Comparison of ENCODE assay signal across 2 cellular contexts in the genomic region with DNA sequence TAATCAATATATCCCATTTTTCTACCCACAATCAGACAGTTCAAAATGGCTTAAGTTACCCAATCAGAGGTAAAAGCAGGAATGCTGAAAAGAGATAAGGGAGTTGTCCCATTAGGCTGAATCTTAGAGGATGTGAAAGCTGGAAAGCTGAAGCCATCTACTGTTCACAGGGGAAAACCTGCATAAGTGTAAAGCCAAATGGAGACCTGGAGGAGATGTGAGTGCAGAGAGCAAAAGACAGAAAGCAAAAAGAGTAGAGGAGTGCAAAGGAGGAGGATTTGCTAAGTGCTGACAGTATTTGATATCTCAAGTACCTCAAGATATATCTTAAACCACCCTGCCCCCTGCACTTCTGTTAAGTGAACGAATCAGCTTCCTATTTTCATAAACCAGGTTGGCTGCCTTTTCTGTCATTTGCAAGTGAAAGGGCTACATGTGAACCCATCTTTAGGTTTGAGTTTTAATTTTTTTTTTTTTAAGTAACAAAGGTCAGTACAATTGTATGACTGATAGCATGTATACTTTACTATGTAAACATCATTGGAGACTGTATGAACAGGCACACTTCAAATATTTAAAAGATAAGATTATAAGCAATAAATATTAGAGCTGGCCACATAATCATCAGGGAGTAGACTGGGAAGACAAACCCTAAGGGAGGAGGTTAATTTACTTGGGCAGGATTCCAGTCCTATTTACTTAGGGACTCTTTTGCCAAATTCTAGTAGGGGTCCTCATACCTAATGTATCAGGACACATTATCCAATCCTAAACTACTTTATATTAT.
TF ChIP-seq lines count a peak whose summit lies in the region.

No MANE protein-coding gene starts in this region.

TF ChIP-seq in HCT116, 20 proteins besides CTCF, POLR2A, EP300 and RAD21:
- TF ChIP-seq, protein P1, sequence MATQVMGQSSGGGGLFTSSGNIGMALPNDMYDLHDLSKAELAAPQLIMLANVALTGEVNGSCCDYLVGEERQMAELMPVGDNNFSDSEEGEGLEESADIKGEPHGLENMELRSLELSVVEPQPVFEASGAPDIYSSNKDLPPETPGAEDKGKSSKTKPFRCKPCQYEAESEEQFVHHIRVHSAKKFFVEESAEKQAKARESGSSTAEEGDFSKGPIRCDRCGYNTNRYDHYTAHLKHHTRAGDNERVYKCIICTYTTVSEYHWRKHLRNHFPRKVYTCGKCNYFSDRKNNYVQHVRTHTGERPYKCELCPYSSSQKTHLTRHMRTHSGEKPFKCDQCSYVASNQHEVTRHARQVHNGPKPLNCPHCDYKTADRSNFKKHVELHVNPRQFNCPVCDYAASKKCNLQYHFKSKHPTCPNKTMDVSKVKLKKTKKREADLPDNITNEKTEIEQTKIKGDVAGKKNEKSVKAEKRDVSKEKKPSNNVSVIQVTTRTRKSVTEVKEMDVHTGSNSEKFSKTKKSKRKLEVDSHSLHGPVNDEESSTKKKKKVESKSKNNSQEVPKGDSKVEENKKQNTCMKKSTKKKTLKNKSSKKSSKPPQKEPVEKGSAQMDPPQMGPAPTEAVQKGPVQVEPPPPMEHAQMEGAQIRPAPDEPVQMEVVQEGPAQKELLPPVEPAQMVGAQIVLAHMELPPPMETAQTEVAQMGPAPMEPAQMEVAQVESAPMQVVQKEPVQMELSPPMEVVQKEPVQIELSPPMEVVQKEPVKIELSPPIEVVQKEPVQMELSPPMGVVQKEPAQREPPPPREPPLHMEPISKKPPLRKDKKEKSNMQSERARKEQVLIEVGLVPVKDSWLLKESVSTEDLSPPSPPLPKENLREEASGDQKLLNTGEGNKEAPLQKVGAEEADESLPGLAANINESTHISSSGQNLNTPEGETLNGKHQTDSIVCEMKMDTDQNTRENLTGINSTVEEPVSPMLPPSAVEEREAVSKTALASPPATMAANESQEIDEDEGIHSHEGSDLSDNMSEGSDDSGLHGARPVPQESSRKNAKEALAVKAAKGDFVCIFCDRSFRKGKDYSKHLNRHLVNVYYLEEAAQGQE (IDR thresholded peaks at IDR 0.05; ENCODE audit: low read depth): no peak
- TF ChIP-seq ATF3 (IDR thresholded peaks at IDR 0.05) (no peak), EGR1 (IDR thresholded peaks at IDR 0.05; ENCODE audit: low read depth) (no peak), TCF7L2 (IDR thresholded peaks at IDR 0.05; ENCODE audit: borderline replicate concordance, extremely low read depth, insufficient read depth, insufficient read length) (no peak)
- TF ChIP-seq, protein P2, sequence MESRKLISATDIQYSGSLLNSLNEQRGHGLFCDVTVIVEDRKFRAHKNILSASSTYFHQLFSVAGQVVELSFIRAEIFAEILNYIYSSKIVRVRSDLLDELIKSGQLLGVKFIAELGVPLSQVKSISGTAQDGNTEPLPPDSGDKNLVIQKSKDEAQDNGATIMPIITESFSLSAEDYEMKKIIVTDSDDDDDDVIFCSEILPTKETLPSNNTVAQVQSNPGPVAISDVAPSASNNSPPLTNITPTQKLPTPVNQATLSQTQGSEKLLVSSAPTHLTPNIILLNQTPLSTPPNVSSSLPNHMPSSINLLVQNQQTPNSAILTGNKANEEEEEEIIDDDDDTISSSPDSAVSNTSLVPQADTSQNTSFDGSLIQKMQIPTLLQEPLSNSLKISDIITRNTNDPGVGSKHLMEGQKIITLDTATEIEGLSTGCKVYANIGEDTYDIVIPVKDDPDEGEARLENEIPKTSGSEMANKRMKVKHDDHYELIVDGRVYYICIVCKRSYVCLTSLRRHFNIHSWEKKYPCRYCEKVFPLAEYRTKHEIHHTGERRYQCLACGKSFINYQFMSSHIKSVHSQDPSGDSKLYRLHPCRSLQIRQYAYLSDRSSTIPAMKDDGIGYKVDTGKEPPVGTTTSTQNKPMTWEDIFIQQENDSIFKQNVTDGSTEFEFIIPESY (IDR thresholded peaks at IDR 0.05; ENCODE audit: extremely low read depth, insufficient replicate concordance, low read length): no peak

TF ChIP-seq in GM12878, 131 proteins besides CTCF, POLR2A, EP300 and RAD21:
- TF ChIP-seq SIN3A (IDR thresholded peaks at IDR 0.05; ENCODE audit: low read depth, low read length) (no peak), SRF (IDR thresholded peaks at IDR 0.05; ENCODE audit: low read depth in 2 of 2, low read length in 2 of 2) (no peak), MYB (IDR thresholded peaks at IDR 0.05; ENCODE audit: borderline replicate concordance, low read depth, low read length) (no peak), NFXL1 (IDR thresholded peaks at IDR 0.05; ENCODE audit: borderline replicate concordance) (no peak), EZH2 (IDR thresholded peaks at IDR 0.05; ENCODE audit: borderline replicate concordance, control insufficient read depth, low read depth, low read length) (no peak), SPI1 (IDR thresholded peaks at IDR 0.05; ENCODE audit: borderline replicate concordance, insufficient read depth, low read depth, low read length) (no peak), ETV6 (conservative IDR thresholded peaks at IDR 0.05 in 1 of 2, IDR thresholded peaks at IDR 0.05 in 1 of 2; ENCODE audit: borderline replicate concordance in 1 of 2, low read depth in 1 of 2) (no peak), ZNF24 (IDR thresholded peaks at IDR 0.05) (no peak), ZZZ3 (IDR thresholded peaks at IDR 0.05; ENCODE audit: control insufficient read depth, insufficient read length, low read depth) (no peak), RCOR1 (conservative IDR thresholded peaks at IDR 0.05; ENCODE audit: low read depth, low read length) (no peak), MYC (IDR thresholded peaks at IDR 0.05; ENCODE audit: insufficient read depth, insufficient read length, insufficient replicate concordance, low read length, severe bottlenecking) (no peak), GABPA (IDR thresholded peaks at IDR 0.05; ENCODE audit: low read depth) (no peak), CREB1 (IDR thresholded peaks at IDR 0.05; ENCODE audit: low read depth) (no peak), MAX (IDR thresholded peaks at IDR 0.05; ENCODE audit: low read depth, low read length) (no peak), KDM1A (IDR thresholded peaks at IDR 0.05; ENCODE audit: borderline replicate concordance) (no peak), NBN (IDR thresholded peaks at IDR 0.05) (no peak)
- TF ChIP-seq, protein P3, sequence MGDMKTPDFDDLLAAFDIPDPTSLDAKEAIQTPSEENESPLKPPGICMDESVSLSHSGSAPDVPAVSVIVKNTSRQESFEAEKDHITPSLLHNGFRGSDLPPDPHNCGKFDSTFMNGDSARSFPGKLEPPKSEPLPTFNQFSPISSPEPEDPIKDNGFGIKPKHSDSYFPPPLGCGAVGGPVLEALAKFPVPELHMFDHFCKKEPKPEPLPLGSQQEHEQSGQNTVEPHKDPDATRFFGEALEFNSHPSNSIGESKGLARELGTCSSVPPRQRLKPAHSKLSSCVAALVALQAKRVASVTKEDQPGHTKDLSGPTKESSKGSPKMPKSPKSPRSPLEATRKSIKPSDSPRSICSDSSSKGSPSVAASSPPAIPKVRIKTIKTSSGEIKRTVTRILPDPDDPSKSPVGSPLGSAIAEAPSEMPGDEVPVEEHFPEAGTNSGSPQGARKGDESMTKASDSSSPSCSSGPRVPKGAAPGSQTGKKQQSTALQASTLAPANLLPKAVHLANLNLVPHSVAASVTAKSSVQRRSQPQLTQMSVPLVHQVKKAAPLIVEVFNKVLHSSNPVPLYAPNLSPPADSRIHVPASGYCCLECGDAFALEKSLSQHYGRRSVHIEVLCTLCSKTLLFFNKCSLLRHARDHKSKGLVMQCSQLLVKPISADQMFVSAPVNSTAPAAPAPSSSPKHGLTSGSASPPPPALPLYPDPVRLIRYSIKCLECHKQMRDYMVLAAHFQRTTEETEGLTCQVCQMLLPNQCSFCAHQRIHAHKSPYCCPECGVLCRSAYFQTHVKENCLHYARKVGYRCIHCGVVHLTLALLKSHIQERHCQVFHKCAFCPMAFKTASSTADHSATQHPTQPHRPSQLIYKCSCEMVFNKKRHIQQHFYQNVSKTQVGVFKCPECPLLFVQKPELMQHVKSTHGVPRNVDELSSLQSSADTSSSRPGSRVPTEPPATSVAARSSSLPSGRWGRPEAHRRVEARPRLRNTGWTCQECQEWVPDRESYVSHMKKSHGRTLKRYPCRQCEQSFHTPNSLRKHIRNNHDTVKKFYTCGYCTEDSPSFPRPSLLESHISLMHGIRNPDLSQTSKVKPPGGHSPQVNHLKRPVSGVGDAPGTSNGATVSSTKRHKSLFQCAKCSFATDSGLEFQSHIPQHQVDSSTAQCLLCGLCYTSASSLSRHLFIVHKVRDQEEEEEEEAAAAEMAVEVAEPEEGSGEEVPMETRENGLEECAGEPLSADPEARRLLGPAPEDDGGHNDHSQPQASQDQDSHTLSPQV (IDR thresholded peaks at IDR 0.05): no peak
- TF ChIP-seq, protein P4, sequence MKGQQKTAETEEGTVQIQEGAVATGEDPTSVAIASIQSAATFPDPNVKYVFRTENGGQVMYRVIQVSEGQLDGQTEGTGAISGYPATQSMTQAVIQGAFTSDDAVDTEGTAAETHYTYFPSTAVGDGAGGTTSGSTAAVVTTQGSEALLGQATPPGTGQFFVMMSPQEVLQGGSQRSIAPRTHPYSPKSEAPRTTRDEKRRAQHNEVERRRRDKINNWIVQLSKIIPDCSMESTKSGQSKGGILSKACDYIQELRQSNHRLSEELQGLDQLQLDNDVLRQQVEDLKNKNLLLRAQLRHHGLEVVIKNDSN (IDR thresholded peaks at IDR 0.05; ENCODE audit: borderline replicate concordance, extremely low read length, insufficient read depth, low read depth, low read length): no peak
